1 cellular context compared by ENCODE assay signal in the genomic region with DNA sequence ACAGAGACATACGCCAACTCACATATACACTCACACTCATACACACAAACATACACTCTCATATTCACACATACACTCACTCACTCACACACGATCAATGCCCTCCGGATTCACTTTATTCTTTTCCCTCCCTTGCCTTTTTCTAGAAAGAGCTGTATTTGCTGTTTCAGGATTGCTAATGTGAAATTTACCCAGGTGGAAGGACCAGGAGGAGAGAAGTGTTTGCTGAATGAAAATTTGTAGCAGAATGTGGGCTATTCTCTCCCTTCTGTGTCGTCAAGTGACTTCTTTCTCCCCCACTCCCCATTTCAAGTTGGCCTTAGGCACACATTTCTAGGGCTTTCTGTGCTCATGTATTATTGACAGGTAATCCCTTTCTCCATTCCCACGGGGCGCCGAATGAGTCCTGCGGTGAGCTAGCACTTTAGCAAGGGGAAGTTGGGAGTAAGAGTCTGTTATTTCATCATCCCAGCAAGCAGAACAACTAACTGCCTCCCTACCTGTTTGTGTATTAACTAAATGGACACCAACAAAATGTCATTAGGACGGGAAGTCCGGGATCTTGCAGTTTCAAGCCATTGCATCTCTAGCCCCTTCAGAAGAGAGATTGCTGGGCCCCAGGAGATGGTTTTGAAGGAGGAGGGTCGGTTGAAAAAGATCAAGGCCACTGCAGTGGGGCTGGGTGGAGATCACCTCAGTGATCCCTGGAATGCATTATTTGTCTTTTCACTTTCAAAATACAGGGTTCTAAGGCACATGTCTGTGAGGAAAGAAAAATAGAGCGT.
TF ChIP-seq lines count a peak whose summit lies in the region.

No MANE protein-coding gene starts in this region.

TF ChIP-seq in HepG2, 621 proteins besides CTCF, POLR2A, EP300 and RAD21:
- TF ChIP-seq, protein P1, sequence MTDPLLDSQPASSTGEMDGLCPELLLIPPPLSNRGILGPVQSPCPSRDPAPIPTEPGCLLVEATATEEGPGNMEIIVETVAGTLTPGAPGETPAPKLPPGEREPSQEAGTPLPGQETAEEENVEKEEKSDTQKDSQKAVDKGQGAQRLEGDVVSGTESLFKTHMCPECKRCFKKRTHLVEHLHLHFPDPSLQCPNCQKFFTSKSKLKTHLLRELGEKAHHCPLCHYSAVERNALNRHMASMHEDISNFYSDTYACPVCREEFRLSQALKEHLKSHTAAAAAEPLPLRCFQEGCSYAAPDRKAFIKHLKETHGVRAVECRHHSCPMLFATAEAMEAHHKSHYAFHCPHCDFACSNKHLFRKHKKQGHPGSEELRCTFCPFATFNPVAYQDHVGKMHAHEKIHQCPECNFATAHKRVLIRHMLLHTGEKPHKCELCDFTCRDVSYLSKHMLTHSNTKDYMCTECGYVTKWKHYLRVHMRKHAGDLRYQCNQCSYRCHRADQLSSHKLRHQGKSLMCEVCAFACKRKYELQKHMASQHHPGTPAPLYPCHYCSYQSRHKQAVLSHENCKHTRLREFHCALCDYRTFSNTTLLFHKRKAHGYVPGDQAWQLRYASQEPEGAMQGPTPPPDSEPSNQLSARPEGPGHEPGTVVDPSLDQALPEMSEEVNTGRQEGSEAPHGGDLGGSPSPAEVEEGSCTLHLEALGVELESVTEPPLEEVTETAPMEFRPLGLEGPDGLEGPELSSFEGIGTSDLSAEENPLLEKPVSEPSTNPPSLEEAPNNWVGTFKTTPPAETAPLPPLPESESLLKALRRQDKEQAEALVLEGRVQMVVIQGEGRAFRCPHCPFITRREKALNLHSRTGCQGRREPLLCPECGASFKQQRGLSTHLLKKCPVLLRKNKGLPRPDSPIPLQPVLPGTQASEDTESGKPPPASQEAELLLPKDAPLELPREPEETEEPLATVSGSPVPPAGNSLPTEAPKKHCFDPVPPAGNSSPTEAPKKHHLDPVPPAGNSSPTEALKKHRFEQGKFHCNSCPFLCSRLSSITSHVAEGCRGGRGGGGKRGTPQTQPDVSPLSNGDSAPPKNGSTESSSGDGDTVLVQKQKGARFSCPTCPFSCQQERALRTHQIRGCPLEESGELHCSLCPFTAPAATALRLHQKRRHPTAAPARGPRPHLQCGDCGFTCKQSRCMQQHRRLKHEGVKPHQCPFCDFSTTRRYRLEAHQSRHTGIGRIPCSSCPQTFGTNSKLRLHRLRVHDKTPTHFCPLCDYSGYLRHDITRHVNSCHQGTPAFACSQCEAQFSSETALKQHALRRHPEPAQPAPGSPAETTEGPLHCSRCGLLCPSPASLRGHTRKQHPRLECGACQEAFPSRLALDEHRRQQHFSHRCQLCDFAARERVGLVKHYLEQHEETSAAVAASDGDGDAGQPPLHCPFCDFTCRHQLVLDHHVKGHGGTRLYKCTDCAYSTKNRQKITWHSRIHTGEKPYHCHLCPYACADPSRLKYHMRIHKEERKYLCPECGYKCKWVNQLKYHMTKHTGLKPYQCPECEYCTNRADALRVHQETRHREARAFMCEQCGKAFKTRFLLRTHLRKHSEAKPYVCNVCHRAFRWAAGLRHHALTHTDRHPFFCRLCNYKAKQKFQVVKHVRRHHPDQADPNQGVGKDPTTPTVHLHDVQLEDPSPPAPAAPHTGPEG (CRISPR knock-in tag; IDR thresholded peaks at IDR 0.05), result no peak
- TF ChIP-seq CEBPB (IDR thresholded peaks at IDR 0.05; ENCODE audit: borderline replicate concordance, low read depth, low read length) (0 out of 2 replicates have a peak, but pooled peaks have one; percentile 8), KDM5A (IDR thresholded peaks at IDR 0.05; ENCODE audit: borderline replicate concordance, low read length) (no peak), NR2F6 (IDR thresholded peaks at IDR 0.05) (no peak), NR2F6 (CRISPR knock-in tag; IDR thresholded peaks at IDR 0.05) (no peak), TSC22D2 (CRISPR knock-in tag; IDR thresholded peaks at IDR 0.05; ENCODE audit: borderline replicate concordance) (no peak)
- TF ChIP-seq, protein P2, sequence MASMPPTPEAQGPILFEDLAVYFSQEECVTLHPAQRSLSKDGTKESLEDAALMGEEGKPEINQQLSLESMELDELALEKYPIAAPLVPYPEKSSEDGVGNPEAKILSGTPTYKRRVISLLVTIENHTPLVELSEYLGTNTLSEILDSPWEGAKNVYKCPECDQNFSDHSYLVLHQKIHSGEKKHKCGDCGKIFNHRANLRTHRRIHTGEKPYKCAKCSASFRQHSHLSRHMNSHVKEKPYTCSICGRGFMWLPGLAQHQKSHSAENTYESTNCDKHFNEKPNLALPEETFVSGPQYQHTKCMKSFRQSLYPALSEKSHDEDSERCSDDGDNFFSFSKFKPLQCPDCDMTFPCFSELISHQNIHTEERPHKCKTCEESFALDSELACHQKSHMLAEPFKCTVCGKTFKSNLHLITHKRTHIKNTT (CRISPR knock-in tag; IDR thresholded peaks at IDR 0.05), result no peak
TF ChIP-seq in HepG2: peak in this region for 1.
